Comparison of ENCODE assay signal across 1 cellular context in genomic region chr11:125404811-125405481, GRCh38.
TF ChIP-seq lines count a peak whose summit lies in the region.

No MANE protein-coding gene starts in this region.

TF ChIP-seq in GM12878, 131 proteins besides CTCF, POLR2A, EP300 and RAD21 (continued from another document):
- TF ChIP-seq ZBTB4 (CRISPR knock-in tag; IDR thresholded peaks at IDR 0.05) (no peak), BMI1 (IDR thresholded peaks at IDR 0.05; ENCODE audit: borderline replicate concordance) (no peak), ZNF217 (IDR thresholded peaks at IDR 0.05) (no peak), JUNB (IDR thresholded peaks at IDR 0.05) (no peak), YY1 (IDR thresholded peaks at IDR 0.05; ENCODE audit: low read depth, low read length) (0 out of 2 replicates have a peak, but pooled peaks have one; percentile 21), ELK1 (IDR thresholded peaks at IDR 0.05; ENCODE audit: low read depth, low read length) (no peak), RB1 (IDR thresholded peaks at IDR 0.05; ENCODE audit: borderline replicate concordance) (0 out of 2 replicates have a peak, but pooled peaks have one; percentile 43), TCF12 (IDR thresholded peaks at IDR 0.05; ENCODE audit: low read depth, low read length) (0 out of 2 replicates have a peak, but pooled peaks have one; percentile 33), BHLHE40 (IDR thresholded peaks at IDR 0.05; ENCODE audit: borderline replicate concordance in 1 of 2, low read depth in 2 of 2, low read length in 1 of 2) (peak; percentile 41 to 48; a peak in 2 of 4 replicates), E2F8 (IDR thresholded peaks at IDR 0.05; ENCODE audit: low read depth, partially characterized antibody) (no peak)
TF ChIP-seq in GM12878: peak in this region for 6.
